ENCODE assay signal across 1 cellular context in genomic region chr15:55799287-55800212, GRCh38.
TF ChIP-seq lines count a peak whose summit lies in the region.

No MANE protein-coding gene starts in this region.

TF ChIP-seq in HCT116, 20 proteins besides CTCF, POLR2A, EP300 and RAD21:
- TF ChIP-seq REST (IDR thresholded peaks at IDR 0.05; ENCODE audit: low read depth), result no peak
- TF ChIP-seq CBX3 (IDR thresholded peaks at IDR 0.05; ENCODE audit: low read depth), result 0 out of 2 replicates have a peak, but pooled peaks have one; percentile 37
- no peak for TF ChIP-seq TCF7L2 (IDR thresholded peaks at IDR 0.05; ENCODE audit: borderline replicate concordance, extremely low read depth, insufficient read depth, insufficient read length)
- TF ChIP-seq SIN3A (IDR thresholded peaks at IDR 0.05; ENCODE audit: low read depth), result no peak
- TF ChIP-seq CEBPB (IDR thresholded peaks at IDR 0.05; ENCODE audit: low read depth), result no peak
- TF ChIP-seq YY1 (IDR thresholded peaks at IDR 0.05; ENCODE audit: extremely low read depth, insufficient replicate concordance, low read depth, low read length), result peak; percentile 94
